In the genomic region with DNA sequence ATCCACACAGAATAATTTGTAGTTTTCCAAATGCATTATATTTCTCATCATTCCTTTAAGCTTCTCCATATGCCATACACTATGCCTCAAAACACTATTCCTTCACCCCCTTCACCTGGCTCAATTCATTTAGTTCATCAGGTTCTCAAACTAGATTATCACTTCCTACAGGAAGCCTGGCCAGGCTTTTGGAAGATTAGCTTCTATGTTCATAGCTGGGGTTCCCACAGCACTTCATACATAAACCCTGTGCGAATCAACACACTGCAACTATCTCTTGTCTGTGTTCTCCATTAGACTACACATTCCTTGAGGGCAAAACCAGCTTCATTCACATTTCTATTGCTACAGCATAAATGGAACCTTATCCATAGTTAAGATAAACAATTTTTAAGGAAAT, we compare ENCODE assay signal across 18 cellular contexts. TPM values are rescaled to one million over a fixed set of nuclear protein-coding genes. Genes with fewer than 3 reads are reported as not detected.
DNase-seq lines count a peak whose midpoint lies in the region; ATAC-seq and TF ChIP-seq lines count a peak whose summit lies in the region.
"Had no signal": no experiment of that assay in that cellular context is flagged by ENCODE, and none has a peak within 500 bp of the region (broad histone marks: within the 10 kb centered on the region; RNA-seq: fewer than 3 reads in every experiment).

No MANE protein-coding gene starts in this region.

- intact Hi-C loops in heart right ventricle (cut with DNase I) (loop anchor here in 8 of 10 donors (2.0 to 10.0 kb wide), 9 partner anchors 35 to 223 kb away; no protein-coding TSS in a partner anchor), cardiac septum (cut with DNase I) (no loop called here), tibial artery (cut with DNase I; ENCODE audit: low total_unique reads) (loop anchor here (2.0 kb wide), 1 partner anchor 223 kb away; no protein-coding TSS in a partner anchor)

- H3K36me3 ChIP-seq in heart right ventricle, result peaks cover 0 to 33% (median 0%) of the 10 kb centered on the region in 9 donors
- H3K36me3 ChIP-seq in tibial artery, result peaks cover 0 to 9% (median 0%) of the 10 kb centered on the region in 3 donors

- no peaks in the 10 kb centered on the region for H3K27me3 Mint-ChIP-seq in T-helper 17 cell
- H3K27me3 Mint-ChIP-seq: IgD-negative memory B cell had no signal

- 56 to 70% methylated on average over 1 of the region's 1 CpG for WGBS in heart right ventricle, 2 donors

- TF ChIP-seq CTCF in heart right ventricle (IDR thresholded peaks at IDR 0.05), result no peak
- no peak for TF ChIP-seq CTCF in tibial artery (IDR thresholded peaks at IDR 0.05)

- peaks cover 6% of the 10 kb centered on the region for H3K36me3 Mint-ChIP-seq in T-helper 17 cell (ENCODE audit: low read depth)

- H3K4me3 Mint-ChIP-seq in T-helper 17 cell, result no peak overlapping the region
- H3K4me3 Mint-ChIP-seq: CD14-positive monocyte had no signal

- H3K4me3 ChIP-seq in heart right ventricle (no peak overlapping the region), tibial artery (no peak overlapping the region)

- peak overlapping the region; percentile 82 for H3K27ac Mint-ChIP-seq in T-helper 17 cell
- H3K27ac Mint-ChIP-seq: IgD-negative memory B cell had no signal

- H3K4me1 ChIP-seq in heart right ventricle (peaks cover 0 to 26% (median 15%) of the 10 kb centered on the region in 9 donors), tibial artery (peaks cover 0 to 44% (median 4%) of the 10 kb centered on the region in 4 donors)

- H3K27ac ChIP-seq in heart right ventricle (peak overlapping the region in 7 of 10 donors; percentile 43 to 83 (median 80)), tibial artery (peak overlapping the region; percentile 15 to 41)

- H3K27me3 ChIP-seq in heart right ventricle, result no peaks in the 10 kb centered on the region
- no peaks in the 10 kb centered on the region for H3K27me3 ChIP-seq in tibial artery

- DNase-seq in heart right ventricle, result no peak
- no peak for DNase-seq in cardiac septum (ENCODE audit: low spot score)
- no peak for DNase-seq in T-helper 17 cell
- peak; percentile 7 to 54 for DNase-seq in dermis microvascular lymphatic vessel endothelial cell (ENCODE audit: low read depth in 2 of 2)
- DNase-seq in tibial artery, result no peak
- DNase-seq in NCI-H2171 (lab: John Stamatoyannopoulos, UW), result no peak
- no peak for DNase-seq in activated effector memory CD4-positive, alpha-beta T cell treated with anti-CD3 and anti-CD28 coated beads, Interleukin-2, amount 50 U/mL, for 16 hours
- DNase-seq: AML-193, Calu3, HCEC 1CT, NCI-H1105 treated with DMSO at 0.1 percent for 48 hours, NCI-H1694 treated with DMSO at 0.1 percent for 48 hours, NCI-H2107, NCI-H345, NCI-H526, SHP77 treated with DMSO at 0.1 percent for 48 hours had no signal

- H3K9me3 ChIP-seq in heart right ventricle (peaks cover 0 to 13% (median 0%) of the 10 kb centered on the region in 11 donors), T-helper 17 cell (ENCODE audit: control insufficient read depth, low read length, poor library complexity, severe bottlenecking) (no peaks in the 10 kb centered on the region), tibial artery (no peaks in the 10 kb centered on the region)

- H3K4me1 Mint-ChIP-seq in T-helper 17 cell, result peaks cover 28% of the 10 kb centered on the region
- H3K4me1 Mint-ChIP-seq: CD14-positive monocyte had no signal

- no peak for ATAC-seq in heart right ventricle
- no peak for ATAC-seq in T-helper 17 cell

RNA-seq across cellular contexts. Expression of gene PLN, which starts 40.5 kb away (rescaled TPM):
- total RNA-seq in heart right ventricle, result 1,000 to 10,000 TPM; 1,787 to 3,094 (median 2,650) TPM
- polyA plus RNA-seq in heart right ventricle, result 100 to 1,000 TPM; 764 to 848 TPM
- 2,070 TPM for total RNA-seq in cardiac septum
- total RNA-seq in T-helper 17 cell, result not detected
- total RNA-seq in dermis microvascular lymphatic vessel endothelial cell, result not detected in 2 replicates
- total RNA-seq: Calu3 had no signal

Comparison
In these comparisons a context has a peak if more than half of its experiments do, and no peak if none do; other contexts are left out.
1. DNase-seq: peak in dermis microvascular lymphatic vessel endothelial cell (2 of 2); none in heart right ventricle (0 of 2), cardiac septum (single experiment), T-helper 17 cell (0 of 3), tibial artery (0 of 2), NCI-H2171 (single experiment) and activated effector memory CD4-positive, alpha-beta T cell treated with anti-CD3 and anti-CD28 coated beads, Interleukin-2, amount 50 U/mL, for 16 hours (single experiment).
2. RNA of gene PLN, which starts 40.5 kb away (total RNA-seq): 1,787 to 3,094 TPM in heart right ventricle and 2,070 TPM in cardiac septum (single experiment); not detected in T-helper 17 cell and not detected in dermis microvascular lymphatic vessel endothelial cell; every median in the first group is over 1,000 times any median in the second.